15 cellular contexts compared by ENCODE assay signal in genomic region chr9:105969672-105970071, GRCh38.
A peak's percentile ranks its signal among the peaks of the same experiment; 100 is the strongest.
DNase-seq lines count a peak whose midpoint lies in the region; ATAC-seq and TF ChIP-seq lines count a peak whose summit lies in the region.
"Had no signal": no experiment of that assay in that cellular context is flagged by ENCODE, and none has a peak within 500 bp of the region (broad histone marks: within the 10 kb centered on the region; RNA-seq: fewer than 3 reads in every experiment).

No MANE protein-coding gene starts in this region.

- no peak overlapping the region for H2AFZ ChIP-seq in smooth muscle cell (ENCODE audit: low read depth)
- H2AFZ ChIP-seq: PC-9 had no signal

- H3F3A ChIP-seq in smooth muscle cell (ENCODE audit: low read depth) = peaks cover 9% of the 10 kb centered on the region

- H3K4me3 Mint-ChIP-seq in activated naive CD8-positive, alpha-beta T cell treated with anti-CD3 and anti-CD28 coated beads for 36 hours = no peak overlapping the region

- ATAC-seq in HG03354 (IDR thresholded peaks at IDR 0.05; ENCODE audit: poor library complexity, severe bottlenecking, unreplicated experiment) = peak; percentile 38
- ATAC-seq: K562 had no signal

- H3K4me2 ChIP-seq in smooth muscle cell = peak overlapping the region; percentile 38
- H3K4me2 ChIP-seq: BLaER1, PC-9 had no signal

- POLR2A ChIA-PET in RWPE1 (lab: Yijun Ruan, JAX; ENCODE audit: low non-redundant PET) = no interaction called here

- H3K4me1 ChIP-seq in smooth muscle cell (ENCODE audit: low read depth) = peaks cover 30% of the 10 kb centered on the region

- CTCF ChIA-PET in RWPE1 (lab: Yijun Ruan, JAX) = interaction anchor here (0.6 kb wide), 2 partner anchors 16 to 49 kb away, joined by 3 read pairs; no protein-coding TSS in a partner anchor

- no peaks in the 10 kb centered on the region for H3K79me2 ChIP-seq in smooth muscle cell (ENCODE audit: low read depth)

- H3K36me3 ChIP-seq in smooth muscle cell (ENCODE audit: low read depth) = no peaks in the 10 kb centered on the region
- H3K36me3 ChIP-seq: BLaER1, HAP-1 had no signal

- peak overlapping the region; percentile 65 for H3K27ac ChIP-seq in smooth muscle cell (ENCODE audit: low read depth)
- no peak overlapping the region for H3K27ac ChIP-seq in RWPE1
- H3K27ac ChIP-seq: BLaER1, PC-9 had no signal

- H3K27ac Mint-ChIP-seq in activated naive CD8-positive, alpha-beta T cell treated with anti-CD3 and anti-CD28 coated beads for 36 hours = no peak overlapping the region

- H3K9me3 Mint-ChIP-seq in activated naive CD8-positive, alpha-beta T cell treated with anti-CD3 and anti-CD28 coated beads for 36 hours = no peaks in the 10 kb centered on the region

- TF ChIP-seq CTCF in smooth muscle cell (IDR thresholded peaks at IDR 0.05; ENCODE audit: borderline replicate concordance, insufficient read depth, poor library complexity, severe bottlenecking) = no peak
- TF ChIP-seq CTCF in GM10266 (IDR thresholded peaks at IDR 0.05; ENCODE audit: control insufficient read depth, insufficient read depth, low read depth, missing control alignments) = no peak
- TF ChIP-seq CTCF in RWPE1 (conservative IDR thresholded peaks at IDR 0.05; ENCODE audit: low read depth) = no peak

- no peak overlapping the region for H3K4me3 ChIP-seq in smooth muscle cell
- H3K4me3 ChIP-seq: BLaER1, HAP-1, K562, PC-9 had no signal

- peaks cover 3% of the 10 kb centered on the region for H3K27me3 Mint-ChIP-seq in activated naive CD8-positive, alpha-beta T cell treated with anti-CD3 and anti-CD28 coated beads for 36 hours

- DNase-seq in amniotic epithelial cell (ENCODE audit: low read depth) = peak; percentile 17
- peak; percentile 1 for DNase-seq in iris pigment epithelial cell (ENCODE audit: low read depth)
- no peak for DNase-seq in smooth muscle cell (lab: John Stamatoyannopoulos, UW; ENCODE audit: unreplicated experiment)
- DNase-seq in activated naive CD8-positive, alpha-beta T cell treated with anti-CD3 and anti-CD28 coated beads for 36 hours = no peak
- no peak for DNase-seq in GM10266 (ENCODE audit: extremely low spot score)
- no peak for DNase-seq in Ammon's horn (ENCODE audit: low spot score)
- no peak for DNase-seq in RWPE1 (ENCODE audit: low spot score)
- DNase-seq: DMS 273 treated with DMSO at 0.1 percent for 48 hours, NCI-H1092, PC-9, Right ventricle myocardium superior had no signal

- no peaks in the 10 kb centered on the region for H3K4me1 Mint-ChIP-seq in activated naive CD8-positive, alpha-beta T cell treated with anti-CD3 and anti-CD28 coated beads for 36 hours

- no peaks in the 10 kb centered on the region for H3K9me3 ChIP-seq in smooth muscle cell (replicated peaks; ENCODE audit: low read depth)
- H3K9me3 ChIP-seq: BLaER1, HAP-1 had no signal

- no peaks in the 10 kb centered on the region for H4K20me1 ChIP-seq in smooth muscle cell (ENCODE audit: low read depth)
- H4K20me1 ChIP-seq: BLaER1 had no signal

- H3K36me3 Mint-ChIP-seq in activated naive CD8-positive, alpha-beta T cell treated with anti-CD3 and anti-CD28 coated beads for 36 hours = no peaks in the 10 kb centered on the region

- H3K27me3 ChIP-seq in smooth muscle cell (ENCODE audit: low read depth) = no peaks in the 10 kb centered on the region
- H3K27me3 ChIP-seq: BLaER1 had no signal

- H3K9ac ChIP-seq in smooth muscle cell (ENCODE audit: low read depth) = no peak overlapping the region
- H3K9ac ChIP-seq: BLaER1 had no signal

- WGBS in smooth muscle cell (ENCODE audit: low lambda C conversion rate) = 14% methylated on average over 1 of the region's 1 CpG

Comparison
In these comparisons a context has a peak if more than half of its experiments do, and no peak if none do; other contexts are left out.
1. DNase-seq: peak in amniotic epithelial cell (single experiment) and iris pigment epithelial cell (single experiment); none in smooth muscle cell (single experiment), activated naive CD8-positive, alpha-beta T cell treated with anti-CD3 and anti-CD28 coated beads for 36 hours (single experiment), GM10266 (single experiment), Ammon's horn (single experiment) and RWPE1 (single experiment).